21 cellular contexts compared by ENCODE assay signal in the genomic region with DNA sequence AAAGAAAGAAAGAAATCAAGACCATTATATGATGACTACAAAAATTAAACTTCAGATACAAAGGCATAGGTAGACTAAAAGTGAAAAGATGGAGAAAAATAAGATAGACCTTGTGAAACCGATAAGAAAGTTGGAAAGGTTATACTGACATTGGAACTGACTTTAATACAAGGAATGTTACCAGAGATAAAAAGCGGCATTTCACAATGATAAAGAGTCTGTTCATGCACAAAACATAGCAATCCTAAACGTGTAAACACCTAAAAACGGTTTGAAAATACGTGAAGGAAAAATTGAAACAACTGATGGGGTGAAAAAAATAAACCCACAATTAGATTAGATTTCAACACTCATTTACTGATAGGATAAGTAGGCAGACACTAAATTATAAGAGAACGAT. TPM values are rescaled to one million over a fixed set of nuclear protein-coding genes. Genes with fewer than 3 reads are reported as not detected.
DNase-seq lines count a peak whose midpoint lies in the region; ATAC-seq, FAIRE-seq and TF ChIP-seq lines count a peak whose summit lies in the region.
"Had no signal": no experiment of that assay in that cellular context is flagged by ENCODE, and none has a peak within 500 bp of the region (broad histone marks: within the 10 kb centered on the region; RNA-seq: fewer than 3 reads in every experiment).

No MANE protein-coding gene starts in this region.

- H3K4me1 ChIP-seq in HepG2 (ENCODE audit: insufficient read depth, low read length): peaks cover 18% of the 10 kb centered on the region
- H3K4me1 ChIP-seq in right lobe of liver: peaks cover 0 to 12% (median 0%) of the 10 kb centered on the region in 4 donors
- no peaks in the 10 kb centered on the region for H3K4me1 ChIP-seq in osteoblast (ENCODE audit: insufficient read depth, low read length)
- H3K4me1 ChIP-seq: BE2C had no signal

- no TSS peak for BruUV-seq in HepG2 (replicated peaks; lab: Mats Ljungman, UMichigan)

- H3K79me2 ChIP-seq in HepG2 (ENCODE audit: insufficient read depth, low read length) (no peaks in the 10 kb centered on the region), osteoblast (ENCODE audit: insufficient read depth, low read length) (no peaks in the 10 kb centered on the region)

- DNase-seq in HepG2 (ENCODE audit: low spot score) (no peak), right lobe of liver (no peak), amniotic epithelial cell (ENCODE audit: low read depth) (peak; percentile 68), osteoblast (ENCODE audit: insufficient read length, low spot score, missing footprints) (peak; percentile 46), AG20443 (ENCODE audit: low spot score) (no peak)
- no peak for DNase-seq in activated T-cell treated with anti-CD3 and anti-CD28 coated beads, Interleukin-2, amount 50 U/mL, for 24 hours
- DNase-seq: BE2C; C1 segment of cervical spinal cord; CD4-positive, alpha-beta memory T cell; CD4-positive, CD25-positive, alpha-beta regulatory T cell; CD8-positive, alpha-beta memory T cell; COR-L47; DMS79 treated with DMSO at 0.1 percent for 48 hours; GF-D8 had no signal

- CTCF ChIA-PET in HepG2 (lab: Yijun Ruan, JAX; ENCODE audit: low intra/inter-chr PET ratio, low total read pairs): no interaction called here

- no peak for ATAC-seq in HepG2
- ATAC-seq in right lobe of liver: no peak
- ATAC-seq: A549 had no signal

- no peaks in the 10 kb centered on the region for H3K27me3 Mint-ChIP-seq in activated T-cell treated with anti-CD3 and anti-CD28 coated beads, Interleukin-2, amount 50 U/mL, for 24 hours
- H3K27me3 Mint-ChIP-seq: CD8-positive, alpha-beta memory T cell had no signal

- H3K4me2 ChIP-seq in HepG2 (ENCODE audit: low read depth, low read length) (no peak overlapping the region), osteoblast (ENCODE audit: insufficient read depth, low read length) (no peak overlapping the region)
- H3K4me2 ChIP-seq: A549, BLaER1 had no signal

- no peak overlapping the region for H3K4me3 Mint-ChIP-seq in activated T-cell treated with anti-CD3 and anti-CD28 coated beads, Interleukin-2, amount 50 U/mL, for 24 hours
- H3K4me3 Mint-ChIP-seq: CD14-positive monocyte; CD4-positive, alpha-beta memory T cell had no signal

- H3K9ac ChIP-seq in HepG2 (ENCODE audit: insufficient read depth, low read depth, low read length): no peak overlapping the region
- H3K9ac ChIP-seq: BLaER1 had no signal

- H3K36me3 Mint-ChIP-seq in activated T-cell treated with anti-CD3 and anti-CD28 coated beads, Interleukin-2, amount 50 U/mL, for 24 hours (ENCODE audit: low read depth): no peaks in the 10 kb centered on the region
- H3K36me3 Mint-ChIP-seq: CD14-positive monocyte; CD4-positive, alpha-beta memory T cell; CD4-positive, CD25-positive, alpha-beta regulatory T cell; CD8-positive, alpha-beta memory T cell had no signal

- H3K9me3 ChIP-seq in HepG2 (ENCODE audit: low read length): no peaks in the 10 kb centered on the region
- H3K9me3 ChIP-seq in right lobe of liver: no peaks in the 10 kb centered on the region
- no peaks in the 10 kb centered on the region for H3K9me3 ChIP-seq in osteoblast (ENCODE audit: low read depth, low read length)
- H3K9me3 ChIP-seq: A549, BE2C, BLaER1 had no signal

- no peaks in the 10 kb centered on the region for H3K36me3 ChIP-seq in HepG2 (replicated peaks in 1 of 2; ENCODE audit: control insufficient read depth in 1 of 2, insufficient read depth in 2 of 2, low read length in 2 of 2)
- no peaks in the 10 kb centered on the region for H3K36me3 ChIP-seq in right lobe of liver
- H3K36me3 ChIP-seq in osteoblast (ENCODE audit: insufficient read depth, low read length): no peaks in the 10 kb centered on the region
- H3K36me3 ChIP-seq: BE2C, BLaER1 had no signal

- no peaks in the 10 kb centered on the region for H3K27me3 ChIP-seq in HepG2 (ENCODE audit: control insufficient read depth in 1 of 2, insufficient read depth in 2 of 2, low read length in 2 of 2)
- no peaks in the 10 kb centered on the region for H3K27me3 ChIP-seq in right lobe of liver
- no peaks in the 10 kb centered on the region for H3K27me3 ChIP-seq in osteoblast (ENCODE audit: insufficient read depth, low read length)
- H3K27me3 ChIP-seq: BE2C, BLaER1 had no signal

- TF ChIP-seq EP300 in HepG2 (IDR thresholded peaks at IDR 0.05; ENCODE audit: low read depth in 2 of 2, low read length in 2 of 2) (no peak), HepG2 (CRISPR knock-in tag; IDR thresholded peaks at IDR 0.05; ENCODE audit: borderline replicate concordance) (no peak)

- TF ChIP-seq RAD21 in HepG2 (CRISPR knock-in tag; IDR thresholded peaks at IDR 0.05): no peak

- TF ChIP-seq POLR2A in HepG2 (IDR thresholded peaks at IDR 0.05; ENCODE audit: insufficient read depth in 1 of 2, low read depth in 2 of 2, low read length in 2 of 2) (no peak), right lobe of liver (IDR thresholded peaks at IDR 0.05) (no peak)

- H3K4me3 ChIP-seq in HepG2 (replicated peaks in 1 of 3; ENCODE audit: insufficient read depth in 1 of 3, low read depth in 2 of 3, low read length in 3 of 3) (no peak overlapping the region), right lobe of liver (no peak overlapping the region), osteoblast (ENCODE audit: insufficient read depth, low read length) (no peak overlapping the region)
- H3K4me3 ChIP-seq: A549, BLaER1 had no signal

- in situ Hi-C loops in HepG2 (cut with HindIII; ENCODE audit: extremely low pct_ligation_motif_present, low pct_unique_long_range_greater_than_20kb): loop anchor here (10.0 kb wide), 1 partner anchor 215 kb away; no protein-coding TSS in a partner anchor

- H4K20me1 ChIP-seq in HepG2 (ENCODE audit: insufficient read depth, low read length): no peaks in the 10 kb centered on the region
- H4K20me1 ChIP-seq in osteoblast (ENCODE audit: insufficient read depth, low read length): no peaks in the 10 kb centered on the region
- H4K20me1 ChIP-seq: BLaER1 had no signal

- POLR2A ChIA-PET in HepG2 (lab: Yijun Ruan, JAX): no interaction called here

- H3K4me1 Mint-ChIP-seq in activated T-cell treated with anti-CD3 and anti-CD28 coated beads, Interleukin-2, amount 50 U/mL, for 24 hours (ENCODE audit: low read depth): no peaks in the 10 kb centered on the region
- H3K4me1 Mint-ChIP-seq: CD14-positive monocyte; CD4-positive, alpha-beta memory T cell; CD4-positive, CD25-positive, alpha-beta regulatory T cell; CD8-positive, alpha-beta memory T cell had no signal

- no peak overlapping the region for H3K27ac Mint-ChIP-seq in activated T-cell treated with anti-CD3 and anti-CD28 coated beads, Interleukin-2, amount 50 U/mL, for 24 hours
- H3K27ac Mint-ChIP-seq: CD14-positive monocyte; CD4-positive, alpha-beta memory T cell; CD4-positive, CD25-positive, alpha-beta regulatory T cell; CD8-positive, alpha-beta memory T cell had no signal

- no peak overlapping the region for H3K27ac ChIP-seq in HepG2 (ENCODE audit: extremely low read length, insufficient read depth, low read length)
- no peak overlapping the region for H3K27ac ChIP-seq in right lobe of liver
- H3K27ac ChIP-seq in osteoblast (ENCODE audit: low read depth, low read length): no peak overlapping the region
- H3K27ac ChIP-seq: 22Rv1, A549, BLaER1 had no signal

- H3K9me3 Mint-ChIP-seq in activated T-cell treated with anti-CD3 and anti-CD28 coated beads, Interleukin-2, amount 50 U/mL, for 24 hours: no peaks in the 10 kb centered on the region
- H3K9me3 Mint-ChIP-seq: CD14-positive monocyte; CD4-positive, alpha-beta memory T cell; CD4-positive, CD25-positive, alpha-beta regulatory T cell; CD8-positive, alpha-beta memory T cell had no signal

- WGBS in HepG2 (ENCODE audit: low lambda C conversion rate): 58% methylated on average over 6 of the region's 6 CpGs
- WGBS in right lobe of liver (ENCODE audit: insufficient coverage, low coverage, low lambda C conversion rate, missing lambda C conversion rate): 73% methylated on average over 6 of the region's 6 CpGs

- FAIRE-seq in HepG2 (lab: Jason Lieb, UNC): no peak
- FAIRE-seq: A549, G401.6, GM12891, GM19239 had no signal

- H2AFZ ChIP-seq in HepG2 (ENCODE audit: low read length) (peak overlapping the region; percentile 7), osteoblast (ENCODE audit: low read length) (no peak overlapping the region)

- TF ChIP-seq CTCF in HepG2 (CRISPR knock-in tag; IDR thresholded peaks at IDR 0.05) (no peak), right lobe of liver (IDR thresholded peaks at IDR 0.05) (no peak), osteoblast (IDR thresholded peaks at IDR 0.05; ENCODE audit: extremely low read depth, low read depth, low read length) (no peak)

- intact Hi-C loops in HepG2 (cut with micrococcal nuclease; ENCODE audit: unreplicated experiment) (loop anchor here (10.0 kb wide), 1 partner anchor 225 kb away; a partner anchor contains a TSS), right lobe of liver (cut with DNase I) (loop anchor here (10.0 kb wide), 2 partner anchors 105 to 225 kb away; a partner anchor contains a TSS)

TF ChIP-seq in HepG2, 621 proteins besides CTCF, POLR2A, EP300 and RAD21 (continues in another document):
- TF ChIP-seq SMC3 (IDR thresholded peaks at IDR 0.05; ENCODE audit: low read length) (no peak), HMGA1 (CRISPR knock-in tag; conservative IDR thresholded peaks at IDR 0.05) (no peak)

RNA-seq across cellular contexts. Expression of a gene that starts 9.6 kb away (rescaled TPM):
- total RNA-seq in HepG2 (2016; rRNA removed; fragmentation: Illumina TruSeq; extraction: Trizol): 4.1 and 6.0 TPM in 2 replicates
- 3.0 and 3.8 TPM in 2 replicates for total RNA-seq in HepG2 (2016; cell fraction: cytosol; rRNA removed; fragmentation: Illumina TruSeq; extraction: Trizol; ENCODE audit: low read depth)
- 3.2 and 7.0 TPM in 2 replicates for total RNA-seq in HepG2 (2016; cell fraction: insoluble cytoplasmic fraction; rRNA removed; fragmentation: Illumina TruSeq; extraction: Trizol)
- 4.2 and 4.8 TPM in 2 replicates for total RNA-seq in HepG2 (2016; cell fraction: membrane; rRNA removed; fragmentation: Illumina TruSeq; extraction: Trizol)
- total RNA-seq in HepG2 (2016; cell fraction: nucleus; rRNA removed; fragmentation: Illumina TruSeq; extraction: Trizol): 10.8 and 12.6 TPM in 2 replicates
- 12.7 and 15.7 TPM in 2 replicates for polyA plus RNA-seq in HepG2 (2011; rRNA removed)
- polyA plus RNA-seq in HepG2 (2011; cell fraction: cytosol; rRNA removed): 9.1 and 10.3 TPM in 2 replicates
- 32.7 and 33.0 TPM in 2 replicates for polyA plus RNA-seq in HepG2 (2011; cell fraction: nucleus; rRNA removed)
- 20.8 and 22.2 TPM in 2 replicates for polyA plus RNA-seq in HepG2 (2012)
- 2.9 and 3.1 TPM in 2 replicates for polyA plus RNA-seq in HepG2 (2016; cell fraction: cytosol; fragmentation: Illumina TruSeq; extraction: Trizol; ENCODE audit: low read depth)
- polyA plus RNA-seq in HepG2 (2016; cell fraction: insoluble cytoplasmic fraction; fragmentation: Illumina TruSeq; extraction: Trizol; ENCODE audit: low read depth): 3.3 and 3.6 TPM in 2 replicates
- polyA plus RNA-seq in HepG2 (2016; cell fraction: membrane; fragmentation: Illumina TruSeq; extraction: Trizol; ENCODE audit: low read depth): 3.4 and 3.6 TPM in 2 replicates
- polyA plus RNA-seq in HepG2 (2016; cell fraction: nucleus; fragmentation: Illumina TruSeq; extraction: Trizol; ENCODE audit: insufficient read depth, low read depth): 11.5 and 12.4 TPM in 2 replicates
- polyA minus RNA-seq in HepG2 (2011; rRNA and poly(A)+ RNA removed; ENCODE audit: low replicate concordance): 10.5 and 30.9 TPM in 2 replicates
- 13.3 and 18.1 TPM in 2 replicates for polyA minus RNA-seq in HepG2 (2011; cell fraction: cytosol; rRNA and poly(A)+ RNA removed)
- 48.8 and 61.2 TPM in 2 replicates for polyA minus RNA-seq in HepG2 (2011; cell fraction: nucleus; rRNA and poly(A)+ RNA removed)
- total RNA-seq in right lobe of liver: 10 to 100 TPM; 22.7 to 47.6 (median 28.7) TPM
- total RNA-seq in osteoblast: 12.1 and 12.7 TPM in 2 replicates

Comparison
In these comparisons a context has a peak if more than half of its experiments do, and no peak if none do; other contexts are left out.
1. DNase-seq: peak in amniotic epithelial cell (single experiment) and osteoblast (single experiment); none in HepG2 (single experiment), right lobe of liver (0 of 3), activated T-cell treated with anti-CD3 and anti-CD28 coated beads, Interleukin-2, amount 50 U/mL, for 24 hours (single experiment) and AG20443 (single experiment).